ENCODE assay signal across 10 cellular contexts in genomic region chr3:170585008-170585936, GRCh38. TPM values are rescaled to one million over a fixed set of nuclear protein-coding genes. Genes with fewer than 3 reads are reported as not detected.
DNase-seq lines count a peak whose midpoint lies in the region; ATAC-seq and TF ChIP-seq lines count a peak whose summit lies in the region.
"Had no signal": no experiment of that assay in that cellular context is flagged by ENCODE, and none has a peak within 500 bp of the region (broad histone marks: within the 10 kb centered on the region; RNA-seq: fewer than 3 reads in every experiment).

No MANE protein-coding gene starts in this region.

- H3K27me3 Mint-ChIP-seq in CD14-positive monocyte (ENCODE audit: low read depth in 3 of 3), result peaks cover 35 to 42% (median 38%) of the 10 kb centered on the region in 3 donors

- no peaks in the 10 kb centered on the region for H3K79me2 ChIP-seq in Karpas-422 (ENCODE audit: low read length)

- intact Hi-C loops in body of pancreas (cut with DNase I), result no loop called here
- intact Hi-C loops in CD14-positive monocyte (cut with micrococcal nuclease), result no loop called here

- H3K4me1 ChIP-seq in body of pancreas (peaks cover 12% of the 10 kb centered on the region), iPS-20b (ENCODE audit: insufficient read depth, low read length) (no peaks in the 10 kb centered on the region; the same call in 1 of the 2 replicates), suprapubic skin (peaks cover 12% of the 10 kb centered on the region), Karpas-422 (ENCODE audit: low read length) (no peaks in the 10 kb centered on the region)
- H3K4me1 ChIP-seq: BLaER1 treated with 17β-estradiol and CSF1 and Interleukin-3, amounts not matched to agents 10 nM and 100 nM had no signal

- H3K36me3 Mint-ChIP-seq in CD14-positive monocyte, result peaks cover 0 to 1% of the 10 kb centered on the region in 2 donors

- no peaks in the 10 kb centered on the region for H3K4me1 Mint-ChIP-seq in CD14-positive monocyte

- no peaks in the 10 kb centered on the region for H4K20me1 ChIP-seq in Karpas-422 (ENCODE audit: insufficient read depth, low read depth, low read length)

- H3K36me3 ChIP-seq in body of pancreas (replicated peaks in 1 of 2; ENCODE audit: insufficient read depth in 1 of 2, low read depth in 2 of 2), result no peaks in the 10 kb centered on the region
- H3K36me3 ChIP-seq in iPS-20b (ENCODE audit: insufficient read depth, low read depth, low read length), result no peaks in the 10 kb centered on the region
- no peaks in the 10 kb centered on the region for H3K36me3 ChIP-seq in suprapubic skin
- no peaks in the 10 kb centered on the region for H3K36me3 ChIP-seq in Karpas-422 (ENCODE audit: insufficient read depth, low read length)
- H3K36me3 ChIP-seq: BLaER1 treated with 17β-estradiol and CSF1 and Interleukin-3, amounts not matched to agents 10 nM and 100 nM had no signal

- peaks cover 0 to 18% (median 13%) of the 10 kb centered on the region in 7 donors for H3K9me3 Mint-ChIP-seq in CD14-positive monocyte

- TF ChIP-seq CTCF in body of pancreas (IDR thresholded peaks at IDR 0.05) (no peak), suprapubic skin (IDR thresholded peaks at IDR 0.05) (no peak), CD14-positive monocyte (IDR thresholded peaks at IDR 0.05) (no peak)

- no peak for TF ChIP-seq POLR2A in body of pancreas (IDR thresholded peaks at IDR 0.05)
- no peak for TF ChIP-seq POLR2A in suprapubic skin (IDR thresholded peaks at IDR 0.05)

- no peak for TF ChIP-seq EP300 in suprapubic skin (IDR thresholded peaks at IDR 0.05)

- no peaks in the 10 kb centered on the region for H3K9me2 ChIP-seq in Karpas-422 (replicated peaks; ENCODE audit: insufficient read depth, low read length)

- H3K9me3 ChIP-seq in body of pancreas (no peaks in the 10 kb centered on the region), iPS-20b (ENCODE audit: insufficient read depth, low read depth, low read length) (no peaks in the 10 kb centered on the region), suprapubic skin (no peaks in the 10 kb centered on the region), Karpas-422 (ENCODE audit: low read length) (no peaks in the 10 kb centered on the region)

- H3K4me3 ChIP-seq in body of pancreas (no peak overlapping the region), iPS-20b (ENCODE audit: low read length) (peak overlapping the region; percentile 61), suprapubic skin (peak overlapping the region; percentile 28), Karpas-422 (ENCODE audit: low read length) (no peak overlapping the region)
- H3K4me3 ChIP-seq: BLaER1 treated with 17β-estradiol and CSF1 and Interleukin-3, amounts not matched to agents 10 nM and 100 nM had no signal

- peak overlapping the region in 1 of 2 donors; percentile 83 for H3K4me3 Mint-ChIP-seq in CD14-positive monocyte

- DNase-seq in NCI-H2107 treated with DMSO at 0.1 percent for 48 hours (lab: John Stamatoyannopoulos, UW; ENCODE audit: unreplicated experiment) (peak; percentile 41), NCI-H2107 (lab: John Stamatoyannopoulos, UW) (no peak), body of pancreas (no peak), suprapubic skin (ENCODE audit: low spot score in 2 of 2) (no peak), putamen (ENCODE audit: low spot score) (no peak), Karpas-422 (no peak), CD14-positive monocyte (ENCODE audit: low spot score) (no peak)

- H3K4me2 ChIP-seq in Karpas-422 (ENCODE audit: low read depth, low read length, poor library complexity, severe bottlenecking), result no peak overlapping the region
- H3K4me2 ChIP-seq: BLaER1 treated with 17β-estradiol and CSF1 and Interleukin-3, amounts not matched to agents 10 nM and 100 nM had no signal

- H3K27ac ChIP-seq in body of pancreas, result no peak overlapping the region
- H3K27ac ChIP-seq in iPS-20b (ENCODE audit: low read length), result no peak overlapping the region
- H3K27ac ChIP-seq in suprapubic skin, result no peak overlapping the region
- no peak overlapping the region for H3K27ac ChIP-seq in Karpas-422 (ENCODE audit: low read length)
- H3K27ac ChIP-seq: BLaER1 treated with 17β-estradiol and CSF1 and Interleukin-3, amounts not matched to agents 10 nM and 100 nM had no signal

- peaks cover 0 to 8% of the 10 kb centered on the region in 2 donors for H3K27me3 ChIP-seq in body of pancreas
- peaks cover 58% of the 10 kb centered on the region for H3K27me3 ChIP-seq in iPS-20b (ENCODE audit: insufficient read depth, low read length)
- H3K27me3 ChIP-seq in suprapubic skin, result peaks cover 42% of the 10 kb centered on the region
- no peaks in the 10 kb centered on the region for H3K27me3 ChIP-seq in Karpas-422 (ENCODE audit: low read length)
- H3K27me3 ChIP-seq: BLaER1 treated with 17β-estradiol and CSF1 and Interleukin-3, amounts not matched to agents 10 nM and 100 nM had no signal

- H3K9ac ChIP-seq in iPS-20b (ENCODE audit: low read depth, low read length) (no peak overlapping the region), Karpas-422 (ENCODE audit: low read length) (no peak overlapping the region)
- H3K9ac ChIP-seq: BLaER1 treated with 17β-estradiol and CSF1 and Interleukin-3, amounts not matched to agents 10 nM and 100 nM had no signal

- peak; percentile 35 for ATAC-seq in body of pancreas
- ATAC-seq: Panc1 had no signal

- H3K27ac Mint-ChIP-seq in CD14-positive monocyte, result no peak overlapping the region

- 2 to 6% methylated on average over 9 to 79 of the region's 81 CpGs for WGBS in body of pancreas, 2 donors
- WGBS in suprapubic skin, result 15% methylated on average over 24 of the region's 81 CpGs

- H2AFZ ChIP-seq in Karpas-422 (ENCODE audit: low read length), result no peak overlapping the region

RNA-seq across cellular contexts. Expression of gene SLC7A14, which starts 0.6 kb away (rescaled TPM):
- total RNA-seq in body of pancreas (under 1 TPM in 1 of 2 donors, not detected in 1; 0.26 TPM), suprapubic skin (not detected)
- not detected in 2 replicates for total RNA-seq in Karpas-422 (2014; rRNA removed; shearing (Covaris generic); ENCODE audit: low replicate concordance)
- not detected for polyA plus RNA-seq in CD14-positive monocyte

Comparison
In these comparisons a context has a peak if more than half of its experiments do, and no peak if none do; other contexts are left out.
1. H3K4me3 ChIP-seq: peak in iPS-20b (single experiment) and suprapubic skin (single experiment); none in body of pancreas (0 of 2) and Karpas-422 (single experiment).